In genomic region chr11:10503217-10503616, GRCh38 we compare ENCODE assay signal across 18 cellular contexts. TPM values are rescaled to one million over a fixed set of nuclear protein-coding genes. Genes with fewer than 3 reads are reported as not detected.
DNase-seq lines count a peak whose midpoint lies in the region; ATAC-seq and TF ChIP-seq lines count a peak whose summit lies in the region.
"Had no signal": no experiment of that assay in that cellular context is flagged by ENCODE, and none has a peak within 500 bp of the region (broad histone marks: within the 10 kb centered on the region; RNA-seq: fewer than 3 reads in every experiment).

No MANE protein-coding gene starts in this region.

- peak overlapping the region; percentile 32 for H3K27ac Mint-ChIP-seq in activated CD8-positive, alpha-beta T cell treated with anti-CD3 and anti-CD28 coated beads, Interleukin-2, amount 10 ng/mL, durations not matched to agents 7 days and 5 days
- H3K27ac Mint-ChIP-seq in activated CD8-positive, alpha-beta T cell treated with anti-CD3 and anti-CD28 coated beads for 36 hours = no peak overlapping the region
- H3K27ac Mint-ChIP-seq in dendritic cell treated with granulocyte-macrophage colony-stimulating factor and Interleukin-4, amounts not matched to agents 40 ng/mL and 50 ng/mL, for 4 days = peak overlapping the region; percentile 82
- peak overlapping the region; percentile 81 for H3K27ac Mint-ChIP-seq in stimulated activated memory B cell treated with anti-CD40 and anti-IgM and Interleukin-4, amounts not matched to agents 10 μg/mL and 1 μg/mL and 100 μg/mL, for 72 hours
- H3K27ac Mint-ChIP-seq: HFFc6 had no signal

- H3K4me3 Mint-ChIP-seq in activated CD8-positive, alpha-beta T cell treated with anti-CD3 and anti-CD28 coated beads, Interleukin-2, amount 10 ng/mL, durations not matched to agents 7 days and 5 days = no peak overlapping the region
- H3K4me3 Mint-ChIP-seq in activated CD8-positive, alpha-beta T cell treated with anti-CD3 and anti-CD28 coated beads for 36 hours = no peak overlapping the region
- H3K4me3 Mint-ChIP-seq in dendritic cell treated with granulocyte-macrophage colony-stimulating factor and Interleukin-4, amounts not matched to agents 40 ng/mL and 50 ng/mL, for 4 days = no peak overlapping the region
- H3K4me3 Mint-ChIP-seq in stimulated activated memory B cell treated with anti-CD40 and anti-IgM and Interleukin-4, amounts not matched to agents 10 μg/mL and 1 μg/mL and 100 μg/mL, for 72 hours = no peak overlapping the region
- H3K4me3 Mint-ChIP-seq: HFFc6 had no signal

- POLR2A ChIA-PET in activated CD8-positive, alpha-beta T cell treated with anti-CD3 and anti-CD28 coated beads, Interleukin-2, amount 10 ng/mL, durations not matched to agents 7 days and 5 days (lab: Charles Lee) = no interaction called here
- POLR2A ChIA-PET in activated CD8-positive, alpha-beta T cell treated with anti-CD3 and anti-CD28 coated beads for 36 hours (lab: Charles Lee) = interaction anchor here (1.0 kb wide), 1 partner anchor 13 kb away, joined by 3 read pairs; no protein-coding TSS in a partner anchor

- intact Hi-C loops in activated CD8-positive, alpha-beta T cell treated with anti-CD3 and anti-CD28 coated beads for 36 hours (cut with micrococcal nuclease) = no loop called here
- intact Hi-C loops in dendritic cell treated with granulocyte-macrophage colony-stimulating factor and Interleukin-4, amounts not matched to agents 40 ng/mL and 50 ng/mL, for 4 days (cut with micrococcal nuclease) = loop anchor here (5.0 kb wide), 2 partner anchors 46 to 91 kb away; partner anchors contain the start of gene AMPD3

- H3K36me3 ChIP-seq in WERI-Rb-1 = peaks cover 56% of the 10 kb centered on the region

- no peak overlapping the region for H3K27ac ChIP-seq in WERI-Rb-1
- H3K27ac ChIP-seq: BLaER1 had no signal

- CTCF ChIA-PET in activated CD8-positive, alpha-beta T cell treated with anti-CD3 and anti-CD28 coated beads, Interleukin-2, amount 10 ng/mL, durations not matched to agents 7 days and 5 days (lab: Charles Lee) = interaction anchor here (1.2 kb wide), 1 partner anchor 94 kb away, joined by 3 read pairs; no protein-coding TSS in a partner anchor
- CTCF ChIA-PET in activated CD8-positive, alpha-beta T cell treated with anti-CD3 and anti-CD28 coated beads for 36 hours (lab: Charles Lee) = interaction anchor here (0.8 to 1.4 kb wide), 2 partner anchors 38 to 97 kb away, joined by 4 to 5 read pairs; partner anchors contain the start of gene RNF141

- H3K36me3 Mint-ChIP-seq in activated CD8-positive, alpha-beta T cell treated with anti-CD3 and anti-CD28 coated beads, Interleukin-2, amount 10 ng/mL, durations not matched to agents 7 days and 5 days (ENCODE audit: low read depth) = peaks cover 15% of the 10 kb centered on the region
- peaks cover 27% of the 10 kb centered on the region for H3K36me3 Mint-ChIP-seq in activated CD8-positive, alpha-beta T cell treated with anti-CD3 and anti-CD28 coated beads for 36 hours (ENCODE audit: low read depth)
- peaks cover 80% of the 10 kb centered on the region for H3K36me3 Mint-ChIP-seq in dendritic cell treated with granulocyte-macrophage colony-stimulating factor and Interleukin-4, amounts not matched to agents 40 ng/mL and 50 ng/mL, for 4 days (ENCODE audit: low read depth)
- H3K36me3 Mint-ChIP-seq in stimulated activated memory B cell treated with anti-CD40 and anti-IgM and Interleukin-4, amounts not matched to agents 10 μg/mL and 1 μg/mL and 100 μg/mL, for 72 hours = peaks cover 70% of the 10 kb centered on the region

- no peaks in the 10 kb centered on the region for H3K9me3 ChIP-seq in WERI-Rb-1 (ENCODE audit: severe bottlenecking)
- H3K9me3 ChIP-seq: BLaER1, thoracic aorta had no signal

- H3K4me3 ChIP-seq in WERI-Rb-1 (ENCODE audit: low read depth, low read length) = no peak overlapping the region
- H3K4me3 ChIP-seq: BLaER1, smooth muscle cell, thoracic aorta had no signal

- no peaks in the 10 kb centered on the region for H3K27me3 Mint-ChIP-seq in activated CD8-positive, alpha-beta T cell treated with anti-CD3 and anti-CD28 coated beads, Interleukin-2, amount 10 ng/mL, durations not matched to agents 7 days and 5 days (ENCODE audit: low read depth)
- H3K27me3 Mint-ChIP-seq in activated CD8-positive, alpha-beta T cell treated with anti-CD3 and anti-CD28 coated beads for 36 hours = no peaks in the 10 kb centered on the region
- no peaks in the 10 kb centered on the region for H3K27me3 Mint-ChIP-seq in dendritic cell treated with granulocyte-macrophage colony-stimulating factor and Interleukin-4, amounts not matched to agents 40 ng/mL and 50 ng/mL, for 4 days
- H3K27me3 Mint-ChIP-seq in stimulated activated memory B cell treated with anti-CD40 and anti-IgM and Interleukin-4, amounts not matched to agents 10 μg/mL and 1 μg/mL and 100 μg/mL, for 72 hours = no peaks in the 10 kb centered on the region
- H3K27me3 Mint-ChIP-seq: naive thymus-derived CD8-positive, alpha-beta T cell had no signal

- no peak for ATAC-seq in activated CD8-positive, alpha-beta T cell treated with anti-CD3 and anti-CD28 coated beads, Interleukin-2, amount 10 ng/mL, durations not matched to agents 7 days and 5 days
- no peak for ATAC-seq in activated CD8-positive, alpha-beta T cell treated with anti-CD3 and anti-CD28 coated beads for 36 hours
- peak; percentile 72 for ATAC-seq in stimulated activated memory B cell treated with anti-CD40 and anti-IgM and Interleukin-4, amounts not matched to agents 10 μg/mL and 1 μg/mL and 100 μg/mL, for 72 hours
- no peak for ATAC-seq in HG03095 (IDR thresholded peaks at IDR 0.05; ENCODE audit: unreplicated experiment)
- ATAC-seq: naive thymus-derived CD8-positive, alpha-beta T cell had no signal

- no peak for DNase-seq in activated CD8-positive, alpha-beta T cell treated with anti-CD3 and anti-CD28 coated beads, Interleukin-2, amount 10 ng/mL, durations not matched to agents 7 days and 5 days
- DNase-seq in activated CD8-positive, alpha-beta T cell treated with anti-CD3 and anti-CD28 coated beads for 36 hours = no peak
- DNase-seq in NOMO-1 treated with dmso at 0.1 percent for 144 hours (lab: John Stamatoyannopoulos, UW; ENCODE audit: unreplicated experiment) (peak; percentile 62), activated gamma-delta T cell (lab: John Stamatoyannopoulos, UW) (no peak), WERI-Rb-1 (no peak)
- DNase-seq: activated CD4-positive, alpha-beta T cell treated with anti-CD3 and anti-CD28 coated beads for 48 hours; activated naive CD4-positive, alpha-beta T cell treated with Interleukin-2 at 50 U/mL for 16 hours; HFFc6; mammary epithelial cell; naive thymus-derived CD8-positive, alpha-beta T cell; NCI-H2029 treated with DMSO at 0.1 percent for 48 hours; stimulated activated CD8-positive, alpha-beta memory T cell treated with anti-CD3 and anti-CD28 coated beads, Interleukin-4, amount 100 ng/mL, for 48 hours had no signal

- no peaks in the 10 kb centered on the region for H3K9me3 Mint-ChIP-seq in activated CD8-positive, alpha-beta T cell treated with anti-CD3 and anti-CD28 coated beads, Interleukin-2, amount 10 ng/mL, durations not matched to agents 7 days and 5 days (ENCODE audit: insufficient read depth)
- H3K9me3 Mint-ChIP-seq in activated CD8-positive, alpha-beta T cell treated with anti-CD3 and anti-CD28 coated beads for 36 hours = no peaks in the 10 kb centered on the region
- H3K9me3 Mint-ChIP-seq in dendritic cell treated with granulocyte-macrophage colony-stimulating factor and Interleukin-4, amounts not matched to agents 40 ng/mL and 50 ng/mL, for 4 days = no peaks in the 10 kb centered on the region
- H3K9me3 Mint-ChIP-seq in stimulated activated memory B cell treated with anti-CD40 and anti-IgM and Interleukin-4, amounts not matched to agents 10 μg/mL and 1 μg/mL and 100 μg/mL, for 72 hours = no peaks in the 10 kb centered on the region
- H3K9me3 Mint-ChIP-seq: HFFc6; naive thymus-derived CD8-positive, alpha-beta T cell had no signal

- no peaks in the 10 kb centered on the region for H3K27me3 ChIP-seq in WERI-Rb-1 (ENCODE audit: insufficient read depth, low read depth, severe bottlenecking)
- H3K27me3 ChIP-seq: BLaER1 had no signal

- no peak for TF ChIP-seq CTCF in activated CD8-positive, alpha-beta T cell treated with anti-CD3 and anti-CD28 coated beads for 36 hours (IDR thresholded peaks at IDR 0.05)
- no peak for TF ChIP-seq CTCF in WERI-Rb-1 (IDR thresholded peaks at IDR 0.05; ENCODE audit: low read depth, low read length)

- no peaks in the 10 kb centered on the region for H3K4me1 Mint-ChIP-seq in activated CD8-positive, alpha-beta T cell treated with anti-CD3 and anti-CD28 coated beads, Interleukin-2, amount 10 ng/mL, durations not matched to agents 7 days and 5 days (ENCODE audit: low read depth)
- no peaks in the 10 kb centered on the region for H3K4me1 Mint-ChIP-seq in activated CD8-positive, alpha-beta T cell treated with anti-CD3 and anti-CD28 coated beads for 36 hours (ENCODE audit: low read depth)
- H3K4me1 Mint-ChIP-seq in dendritic cell treated with granulocyte-macrophage colony-stimulating factor and Interleukin-4, amounts not matched to agents 40 ng/mL and 50 ng/mL, for 4 days (ENCODE audit: low read depth) = peaks cover 49% of the 10 kb centered on the region
- peaks cover 15% of the 10 kb centered on the region for H3K4me1 Mint-ChIP-seq in stimulated activated memory B cell treated with anti-CD40 and anti-IgM and Interleukin-4, amounts not matched to agents 10 μg/mL and 1 μg/mL and 100 μg/mL, for 72 hours

RNA-seq across cellular contexts. Expression of gene RNF141, which starts 37.8 kb away (rescaled TPM):
- total RNA-seq in activated CD8-positive, alpha-beta T cell treated with anti-CD3 and anti-CD28 coated beads, Interleukin-2, amount 10 ng/mL, durations not matched to agents 7 days and 5 days = 10 to 100 TPM; 10.7 to 11.6 TPM
- total RNA-seq in activated CD8-positive, alpha-beta T cell treated with anti-CD3 and anti-CD28 coated beads for 36 hours = 10 to 100 TPM; 19.4 to 20.8 TPM

RNA-seq across cellular contexts. Expression of gene AMPD3, which starts 48.2 kb away (rescaled TPM):
- 10 to 100 TPM; 11.9 to 12.3 TPM for total RNA-seq in activated CD8-positive, alpha-beta T cell treated with anti-CD3 and anti-CD28 coated beads, Interleukin-2, amount 10 ng/mL, durations not matched to agents 7 days and 5 days
- 10 to 100 TPM; 31.1 to 34.2 TPM for total RNA-seq in activated CD8-positive, alpha-beta T cell treated with anti-CD3 and anti-CD28 coated beads for 36 hours
